1 cellular context compared by ENCODE assay signal in the genomic region with DNA sequence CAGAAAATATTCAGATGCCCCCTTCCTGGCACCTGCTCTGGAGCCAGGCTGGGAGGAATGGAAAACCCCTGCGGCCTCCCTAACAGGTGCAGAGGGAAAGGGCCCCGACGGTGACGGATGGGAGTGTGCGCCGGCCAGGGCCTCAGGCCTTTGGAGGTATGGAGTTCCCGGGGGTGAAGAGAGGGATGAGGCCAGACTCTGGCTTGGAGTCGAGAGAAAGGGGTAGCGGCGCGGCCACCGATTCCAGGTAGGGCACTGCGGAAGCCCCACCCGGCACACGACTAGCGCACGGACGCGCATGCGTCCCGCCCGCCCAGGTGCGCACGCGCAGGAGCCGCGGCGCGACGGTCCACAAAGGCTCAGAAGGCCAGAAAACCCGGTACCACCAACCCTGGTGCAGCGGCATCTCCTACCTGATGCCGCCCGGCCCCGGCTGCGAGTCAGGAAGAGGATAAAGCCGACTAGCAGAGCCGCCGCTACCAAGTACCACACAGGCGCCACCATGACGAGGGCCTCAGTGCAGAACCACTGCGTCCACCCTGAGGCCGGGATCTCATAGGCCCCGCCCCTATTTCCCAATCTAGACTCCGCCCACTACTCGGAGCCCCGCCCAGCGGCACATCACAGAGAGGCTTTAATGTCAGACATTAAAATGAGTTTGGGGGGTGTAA.
TF ChIP-seq lines count a peak whose summit lies in the region.

DDRGK1 (minus strand) TSS at position 559 of the 671 bp plus-strand sequence; CDS start at position 504, 55 bp downstream.

TF ChIP-seq in GM12878, 131 proteins besides CTCF, POLR2A, EP300 and RAD21 (continued from another document):
- TF ChIP-seq, protein P1, sequence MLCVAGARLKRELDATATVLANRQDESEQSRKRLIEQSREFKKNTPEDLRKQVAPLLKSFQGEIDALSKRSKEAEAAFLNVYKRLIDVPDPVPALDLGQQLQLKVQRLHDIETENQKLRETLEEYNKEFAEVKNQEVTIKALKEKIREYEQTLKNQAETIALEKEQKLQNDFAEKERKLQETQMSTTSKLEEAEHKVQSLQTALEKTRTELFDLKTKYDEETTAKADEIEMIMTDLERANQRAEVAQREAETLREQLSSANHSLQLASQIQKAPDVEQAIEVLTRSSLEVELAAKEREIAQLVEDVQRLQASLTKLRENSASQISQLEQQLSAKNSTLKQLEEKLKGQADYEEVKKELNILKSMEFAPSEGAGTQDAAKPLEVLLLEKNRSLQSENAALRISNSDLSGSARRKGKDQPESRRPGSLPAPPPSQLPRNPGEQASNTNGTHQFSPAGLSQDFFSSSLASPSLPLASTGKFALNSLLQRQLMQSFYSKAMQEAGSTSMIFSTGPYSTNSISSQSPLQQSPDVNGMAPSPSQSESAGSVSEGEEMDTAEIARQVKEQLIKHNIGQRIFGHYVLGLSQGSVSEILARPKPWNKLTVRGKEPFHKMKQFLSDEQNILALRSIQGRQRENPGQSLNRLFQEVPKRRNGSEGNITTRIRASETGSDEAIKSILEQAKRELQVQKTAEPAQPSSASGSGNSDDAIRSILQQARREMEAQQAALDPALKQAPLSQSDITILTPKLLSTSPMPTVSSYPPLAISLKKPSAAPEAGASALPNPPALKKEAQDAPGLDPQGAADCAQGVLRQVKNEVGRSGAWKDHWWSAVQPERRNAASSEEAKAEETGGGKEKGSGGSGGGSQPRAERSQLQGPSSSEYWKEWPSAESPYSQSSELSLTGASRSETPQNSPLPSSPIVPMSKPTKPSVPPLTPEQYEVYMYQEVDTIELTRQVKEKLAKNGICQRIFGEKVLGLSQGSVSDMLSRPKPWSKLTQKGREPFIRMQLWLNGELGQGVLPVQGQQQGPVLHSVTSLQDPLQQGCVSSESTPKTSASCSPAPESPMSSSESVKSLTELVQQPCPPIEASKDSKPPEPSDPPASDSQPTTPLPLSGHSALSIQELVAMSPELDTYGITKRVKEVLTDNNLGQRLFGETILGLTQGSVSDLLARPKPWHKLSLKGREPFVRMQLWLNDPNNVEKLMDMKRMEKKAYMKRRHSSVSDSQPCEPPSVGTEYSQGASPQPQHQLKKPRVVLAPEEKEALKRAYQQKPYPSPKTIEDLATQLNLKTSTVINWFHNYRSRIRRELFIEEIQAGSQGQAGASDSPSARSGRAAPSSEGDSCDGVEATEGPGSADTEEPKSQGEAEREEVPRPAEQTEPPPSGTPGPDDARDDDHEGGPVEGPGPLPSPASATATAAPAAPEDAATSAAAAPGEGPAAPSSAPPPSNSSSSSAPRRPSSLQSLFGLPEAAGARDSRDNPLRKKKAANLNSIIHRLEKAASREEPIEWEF (IDR thresholded peaks at IDR 0.05; ENCODE audit: insufficient replicate concordance, low read depth, low read length), result no peak
- TF ChIP-seq CHD2 (IDR thresholded peaks at IDR 0.05; ENCODE audit: borderline replicate concordance, low read depth, low read length) (no peak), JUND (IDR thresholded peaks at IDR 0.05; ENCODE audit: low read depth, low read length) (no peak), HDAC6 (IDR thresholded peaks at IDR 0.05; ENCODE audit: unreplicated experiment) (no peak), ZSCAN29 (IDR thresholded peaks at IDR 0.05) (no peak), POLR2AphosphoS2 (IDR thresholded peaks at IDR 0.05; ENCODE audit: low read depth, low read length) (peak; percentile 49; the same call in 1 of the 2 replicates), EZH2 (IDR thresholded peaks at IDR 0.05; ENCODE audit: borderline replicate concordance, control insufficient read depth, low read depth, low read length) (no peak), CREB1 (IDR thresholded peaks at IDR 0.05; ENCODE audit: low read depth) (peak; percentile 49; the same call in 1 of the 2 replicates), ZNF384 (IDR thresholded peaks at IDR 0.05; ENCODE audit: borderline replicate concordance, low read depth, low read length) (no peak), KDM1A (IDR thresholded peaks at IDR 0.05; ENCODE audit: borderline replicate concordance) (no peak), KLF5 (IDR thresholded peaks at IDR 0.05; ENCODE audit: partially characterized antibody) (peak; percentile 85), WRNIP1 (IDR thresholded peaks at IDR 0.05; ENCODE audit: borderline replicate concordance, low read depth, low read length) (no peak), NBN (IDR thresholded peaks at IDR 0.05) (0 out of 2 replicates have a peak, but pooled peaks have one; percentile 33), RELA (IDR thresholded peaks at IDR 0.05; ENCODE audit: borderline replicate concordance, partially characterized antibody) (peak; percentile 10), RELB (IDR thresholded peaks at IDR 0.05; ENCODE audit: low read depth) (peak; percentile 55; the same call in 1 of the 2 replicates), ATF7 (IDR thresholded peaks at IDR 0.05; ENCODE audit: low read depth) (no peak), TCF3 (IDR thresholded peaks at IDR 0.05; ENCODE audit: borderline replicate concordance, insufficient read depth, low read depth, low read length) (0 out of 2 replicates have a peak, but pooled peaks have one; percentile 21), YY1 (IDR thresholded peaks at IDR 0.05; ENCODE audit: low read depth, low read length) (peak; percentile 64; the same call in 1 of the 2 replicates), NRF1 (conservative IDR thresholded peaks at IDR 0.05; ENCODE audit: low read depth, low read length) (peak; percentile 97), PAX5 (IDR thresholded peaks at IDR 0.05; ENCODE audit: borderline replicate concordance, low read depth, low read length) (peak; percentile 39; the same call in 1 of the 2 replicates), ZZZ3 (IDR thresholded peaks at IDR 0.05; ENCODE audit: control insufficient read depth, insufficient read length, low read depth) (no peak), CBFB (IDR thresholded peaks at IDR 0.05; ENCODE audit: low read depth) (no peak), ZNF207 (IDR thresholded peaks at IDR 0.05; ENCODE audit: borderline replicate concordance) (peak; percentile 79), SMC3 (IDR thresholded peaks at IDR 0.05; ENCODE audit: borderline replicate concordance, low read length) (no peak), SRF (IDR thresholded peaks at IDR 0.05; ENCODE audit: low read depth in 2 of 2, low read length in 2 of 2) (no peak), TAF1 (IDR thresholded peaks at IDR 0.05; ENCODE audit: borderline replicate concordance, low read depth, low read length) (peak; percentile 39; the same call in 1 of the 2 replicates), KAT2A (conservative IDR thresholded peaks at IDR 0.05; ENCODE audit: control insufficient read depth, low read depth, low read length) (no peak), GATAD2B (conservative IDR thresholded peaks at IDR 0.05; ENCODE audit: low read depth) (no peak), IRF4 (IDR thresholded peaks at IDR 0.05; ENCODE audit: low read depth, low read length) (no peak), BACH1 (IDR thresholded peaks at IDR 0.05; ENCODE audit: borderline replicate concordance) (peak; percentile 27; the same call in 1 of the 2 replicates), POLR2AphosphoS5 (IDR thresholded peaks at IDR 0.05; ENCODE audit: low read length) (peak; percentile 77)
- TF ChIP-seq, protein P2, sequence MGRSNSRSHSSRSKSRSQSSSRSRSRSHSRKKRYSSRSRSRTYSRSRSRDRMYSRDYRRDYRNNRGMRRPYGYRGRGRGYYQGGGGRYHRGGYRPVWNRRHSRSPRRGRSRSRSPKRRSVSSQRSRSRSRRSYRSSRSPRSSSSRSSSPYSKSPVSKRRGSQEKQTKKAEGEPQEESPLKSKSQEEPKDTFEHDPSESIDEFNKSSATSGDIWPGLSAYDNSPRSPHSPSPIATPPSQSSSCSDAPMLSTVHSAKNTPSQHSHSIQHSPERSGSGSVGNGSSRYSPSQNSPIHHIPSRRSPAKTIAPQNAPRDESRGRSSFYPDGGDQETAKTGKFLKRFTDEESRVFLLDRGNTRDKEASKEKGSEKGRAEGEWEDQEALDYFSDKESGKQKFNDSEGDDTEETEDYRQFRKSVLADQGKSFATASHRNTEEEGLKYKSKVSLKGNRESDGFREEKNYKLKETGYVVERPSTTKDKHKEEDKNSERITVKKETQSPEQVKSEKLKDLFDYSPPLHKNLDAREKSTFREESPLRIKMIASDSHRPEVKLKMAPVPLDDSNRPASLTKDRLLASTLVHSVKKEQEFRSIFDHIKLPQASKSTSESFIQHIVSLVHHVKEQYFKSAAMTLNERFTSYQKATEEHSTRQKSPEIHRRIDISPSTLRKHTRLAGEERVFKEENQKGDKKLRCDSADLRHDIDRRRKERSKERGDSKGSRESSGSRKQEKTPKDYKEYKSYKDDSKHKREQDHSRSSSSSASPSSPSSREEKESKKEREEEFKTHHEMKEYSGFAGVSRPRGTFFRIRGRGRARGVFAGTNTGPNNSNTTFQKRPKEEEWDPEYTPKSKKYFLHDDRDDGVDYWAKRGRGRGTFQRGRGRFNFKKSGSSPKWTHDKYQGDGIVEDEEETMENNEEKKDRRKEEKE (IDR thresholded peaks at IDR 0.05), result no peak
- TF ChIP-seq, protein P3, sequence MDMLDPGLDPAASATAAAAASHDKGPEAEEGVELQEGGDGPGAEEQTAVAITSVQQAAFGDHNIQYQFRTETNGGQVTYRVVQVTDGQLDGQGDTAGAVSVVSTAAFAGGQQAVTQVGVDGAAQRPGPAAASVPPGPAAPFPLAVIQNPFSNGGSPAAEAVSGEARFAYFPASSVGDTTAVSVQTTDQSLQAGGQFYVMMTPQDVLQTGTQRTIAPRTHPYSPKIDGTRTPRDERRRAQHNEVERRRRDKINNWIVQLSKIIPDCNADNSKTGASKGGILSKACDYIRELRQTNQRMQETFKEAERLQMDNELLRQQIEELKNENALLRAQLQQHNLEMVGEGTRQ (IDR thresholded peaks at IDR 0.05; ENCODE audit: borderline replicate concordance, low read depth, low read length), result no peak
- TF ChIP-seq, protein P4, sequence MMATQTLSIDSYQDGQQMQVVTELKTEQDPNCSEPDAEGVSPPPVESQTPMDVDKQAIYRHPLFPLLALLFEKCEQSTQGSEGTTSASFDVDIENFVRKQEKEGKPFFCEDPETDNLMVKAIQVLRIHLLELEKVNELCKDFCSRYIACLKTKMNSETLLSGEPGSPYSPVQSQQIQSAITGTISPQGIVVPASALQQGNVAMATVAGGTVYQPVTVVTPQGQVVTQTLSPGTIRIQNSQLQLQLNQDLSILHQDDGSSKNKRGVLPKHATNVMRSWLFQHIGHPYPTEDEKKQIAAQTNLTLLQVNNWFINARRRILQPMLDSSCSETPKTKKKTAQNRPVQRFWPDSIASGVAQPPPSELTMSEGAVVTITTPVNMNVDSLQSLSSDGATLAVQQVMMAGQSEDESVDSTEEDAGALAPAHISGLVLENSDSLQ (IDR thresholded peaks at IDR 0.05), result no peak
- TF ChIP-seq, protein P5, sequence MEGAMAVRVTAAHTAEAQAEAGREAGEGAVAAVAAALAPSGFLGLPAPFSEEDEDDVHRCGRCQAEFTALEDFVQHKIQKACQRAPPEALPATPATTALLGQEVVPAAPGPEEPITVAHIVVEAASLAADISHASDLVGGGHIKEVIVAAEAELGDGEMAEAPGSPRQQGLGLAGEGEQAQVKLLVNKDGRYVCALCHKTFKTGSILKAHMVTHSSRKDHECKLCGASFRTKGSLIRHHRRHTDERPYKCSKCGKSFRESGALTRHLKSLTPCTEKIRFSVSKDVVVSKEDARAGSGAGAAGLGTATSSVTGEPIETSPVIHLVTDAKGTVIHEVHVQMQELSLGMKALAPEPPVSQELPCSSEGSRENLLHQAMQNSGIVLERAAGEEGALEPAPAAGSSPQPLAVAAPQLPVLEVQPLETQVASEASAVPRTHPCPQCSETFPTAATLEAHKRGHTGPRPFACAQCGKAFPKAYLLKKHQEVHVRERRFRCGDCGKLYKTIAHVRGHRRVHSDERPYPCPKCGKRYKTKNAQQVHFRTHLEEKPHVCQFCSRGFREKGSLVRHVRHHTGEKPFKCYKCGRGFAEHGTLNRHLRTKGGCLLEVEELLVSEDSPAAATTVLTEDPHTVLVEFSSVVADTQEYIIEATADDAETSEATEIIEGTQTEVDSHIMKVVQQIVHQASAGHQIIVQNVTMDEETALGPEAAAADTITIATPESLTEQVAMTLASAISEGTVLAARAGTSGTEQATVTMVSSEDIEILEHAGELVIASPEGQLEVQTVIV (IDR thresholded peaks at IDR 0.05; ENCODE audit: borderline replicate concordance, partially characterized antibody), result no peak
